ENCODE assay signal across 13 cellular contexts in the genomic region with DNA sequence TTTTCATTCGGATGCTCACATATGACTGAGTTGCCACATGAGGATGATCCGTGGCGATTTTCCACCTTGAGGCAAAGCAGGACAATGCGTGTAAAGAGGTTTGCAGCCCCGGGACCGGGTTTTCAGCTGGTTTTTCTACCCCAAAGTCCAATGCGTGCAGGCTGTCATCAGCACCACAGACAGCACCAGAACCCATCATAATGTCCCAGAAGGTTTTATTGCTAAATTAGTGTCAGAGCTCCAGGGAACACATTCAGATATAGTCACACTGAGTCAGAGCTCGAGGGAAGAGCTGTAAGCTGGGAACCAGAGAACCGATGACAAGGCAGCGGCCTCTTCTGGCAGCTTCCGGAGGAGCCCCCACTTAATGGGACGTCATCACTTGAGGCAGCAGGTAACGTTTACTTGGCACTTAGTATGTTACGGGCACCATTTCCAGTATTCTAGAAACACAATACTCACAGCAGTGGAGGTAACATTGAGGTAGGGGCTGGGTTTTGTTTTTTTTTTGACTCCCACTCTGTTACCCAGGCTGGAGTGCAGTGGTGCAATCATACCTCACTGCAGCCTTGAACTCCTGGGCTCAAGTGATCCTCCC. TPM values are rescaled to one million over a fixed set of nuclear protein-coding genes. Genes with fewer than 3 reads are reported as not detected.
DNase-seq lines count a peak whose midpoint lies in the region; ATAC-seq, FAIRE-seq and TF ChIP-seq lines count a peak whose summit lies in the region.
"Had no signal": no experiment of that assay in that cellular context is flagged by ENCODE, and none has a peak within 500 bp of the region (broad histone marks: within the 10 kb centered on the region; RNA-seq: fewer than 3 reads in every experiment).

No MANE protein-coding gene starts in this region.

- no peaks in the 10 kb centered on the region for H3K9me3 ChIP-seq in A549

- TF ChIP-seq POLR2A in A549 (IDR thresholded peaks at IDR 0.05; ENCODE audit: low read length): no peak
- no peak for TF ChIP-seq POLR2A in H54 (IDR thresholded peaks at IDR 0.05; ENCODE audit: low read depth, low read length)

- no peak for TF ChIP-seq EP300 in A549 (IDR thresholded peaks at IDR 0.05)

- H3K4me2 ChIP-seq in A549: peak overlapping the region; percentile 2; the same call in 1 of the 3 replicates

- no peak for TF ChIP-seq CTCF in A549 (IDR thresholded peaks at IDR 0.05)

- ATAC-seq in A549: peak; percentile 48 to 62; a peak in 5 of 6 replicates
- ATAC-seq: activated CD4-positive, alpha-beta T cell treated with anti-CD3 and anti-CD28 coated beads for 36 hours; naive thymus-derived CD8-positive, alpha-beta T cell had no signal

- no peak overlapping the region for H3K27ac ChIP-seq in A549

- DNase-seq in A549 (ENCODE audit: low read depth in 1 of 2, low spot score in 1 of 2) (no peak), H54 (ENCODE audit: insufficient read length, low spot score) (peak; percentile 63), RCC 7860 (ENCODE audit: low spot score) (peak; percentile 72), hepatic stellate cell (ENCODE audit: low spot score) (peak; percentile 37), LoVo (ENCODE audit: low spot score) (no peak), middle frontal gyrus (ENCODE audit: extremely low spot score, low spot score) (no peak), GDM1 (lab: John Stamatoyannopoulos, UW) (no peak)
- DNase-seq in activated CD4-positive, alpha-beta T cell treated with anti-CD3 and anti-CD28 coated beads, Interleukin-2, amount 50 U/mL, for 4 hours: no peak
- DNase-seq: activated CD4-positive, alpha-beta T cell treated with anti-CD3 and anti-CD28 coated beads for 36 hours; activated effector memory CD4-positive, alpha-beta T cell treated with Interleukin-2 at 50 U/mL for 16 hours; GF-D8; naive thymus-derived CD8-positive, alpha-beta T cell; NCI-H1092 had no signal

- WGBS in A549 (ENCODE audit: missing lambda C conversion rate): 17% methylated on average over 14 of the region's 14 CpGs

- FAIRE-seq in A549 (lab: Jason Lieb, UNC) (no peak), H54 (lab: Jason Lieb, UNC) (no peak), RCC 7860 (lab: Jason Lieb, UNC) (no peak)

- POLR2A ChIA-PET in A549 (lab: Yijun Ruan, JAX): interaction anchor here (0.6 to 1.2 kb wide), 2 partner anchors 8 to 427 kb away, joined by 4 to 5 read pairs; a partner anchor contains a TSS

- CTCF ChIA-PET in A549 (lab: Yijun Ruan, JAX): interaction anchor here (0.8 to 1.3 kb wide), 4 partner anchors 15 to 22 kb away, joined by 3 to 7 read pairs (median 4); no protein-coding TSS in a partner anchor

- TF ChIP-seq RAD21 in A549 (conservative IDR thresholded peaks at IDR 0.05 in 1 of 2, IDR thresholded peaks at IDR 0.05 in 1 of 2): no peak

- H3K4me1 ChIP-seq in A549: peaks cover 3% of the 10 kb centered on the region; the same call in 1 of the 3 replicates

- no peak overlapping the region for H3K4me3 ChIP-seq in A549

TF ChIP-seq in A549, 52 proteins besides CTCF, POLR2A, EP300 and RAD21:
- no peak for TF ChIP-seq RFX5 (IDR thresholded peaks at IDR 0.05)
- TF ChIP-seq, protein P1, sequence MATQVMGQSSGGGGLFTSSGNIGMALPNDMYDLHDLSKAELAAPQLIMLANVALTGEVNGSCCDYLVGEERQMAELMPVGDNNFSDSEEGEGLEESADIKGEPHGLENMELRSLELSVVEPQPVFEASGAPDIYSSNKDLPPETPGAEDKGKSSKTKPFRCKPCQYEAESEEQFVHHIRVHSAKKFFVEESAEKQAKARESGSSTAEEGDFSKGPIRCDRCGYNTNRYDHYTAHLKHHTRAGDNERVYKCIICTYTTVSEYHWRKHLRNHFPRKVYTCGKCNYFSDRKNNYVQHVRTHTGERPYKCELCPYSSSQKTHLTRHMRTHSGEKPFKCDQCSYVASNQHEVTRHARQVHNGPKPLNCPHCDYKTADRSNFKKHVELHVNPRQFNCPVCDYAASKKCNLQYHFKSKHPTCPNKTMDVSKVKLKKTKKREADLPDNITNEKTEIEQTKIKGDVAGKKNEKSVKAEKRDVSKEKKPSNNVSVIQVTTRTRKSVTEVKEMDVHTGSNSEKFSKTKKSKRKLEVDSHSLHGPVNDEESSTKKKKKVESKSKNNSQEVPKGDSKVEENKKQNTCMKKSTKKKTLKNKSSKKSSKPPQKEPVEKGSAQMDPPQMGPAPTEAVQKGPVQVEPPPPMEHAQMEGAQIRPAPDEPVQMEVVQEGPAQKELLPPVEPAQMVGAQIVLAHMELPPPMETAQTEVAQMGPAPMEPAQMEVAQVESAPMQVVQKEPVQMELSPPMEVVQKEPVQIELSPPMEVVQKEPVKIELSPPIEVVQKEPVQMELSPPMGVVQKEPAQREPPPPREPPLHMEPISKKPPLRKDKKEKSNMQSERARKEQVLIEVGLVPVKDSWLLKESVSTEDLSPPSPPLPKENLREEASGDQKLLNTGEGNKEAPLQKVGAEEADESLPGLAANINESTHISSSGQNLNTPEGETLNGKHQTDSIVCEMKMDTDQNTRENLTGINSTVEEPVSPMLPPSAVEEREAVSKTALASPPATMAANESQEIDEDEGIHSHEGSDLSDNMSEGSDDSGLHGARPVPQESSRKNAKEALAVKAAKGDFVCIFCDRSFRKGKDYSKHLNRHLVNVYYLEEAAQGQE (IDR thresholded peaks at IDR 0.05): peak; percentile 59; the same call in 1 of the 2 replicates
TF ChIP-seq in A549: peak in this region for 1.

RNA-seq across cellular contexts. Expression of a gene that starts 8.9 kb away (rescaled TPM):
- polyA plus RNA-seq in A549 (2011; rRNA removed) (6.5 and 6.7 TPM in 2 replicates), A549 (2017; fragmentation: RNase III; extraction: RNeasy Plus Mini Kit Qiagen cat#74134 plus additional on column Dnase treatment) (12.6 to 17.3 TPM (median 16.5 TPM) in 3 replicates)
- polyA plus RNA-seq in A549 (2012; cell fraction: cytosol; rRNA removed): 14.6 and 17.8 TPM in 2 replicates
- polyA plus RNA-seq in A549 (2012; cell fraction: nucleus; rRNA removed): 44.4 and 60.0 TPM in 2 replicates
- polyA minus RNA-seq in A549 (2011; rRNA and poly(A)+ RNA removed): 6.8 and 8.2 TPM in 2 replicates

RNA-seq across cellular contexts. Expression of a gene that starts 23.1 kb away (rescaled TPM):
- polyA plus RNA-seq in A549 (2011; rRNA removed) (not detected in 2 replicates), A549 (2017; fragmentation: RNase III; extraction: RNeasy Plus Mini Kit Qiagen cat#74134 plus additional on column Dnase treatment) (not detected in 3 replicates)
- polyA plus RNA-seq in A549 (2012; cell fraction: cytosol; rRNA removed): not detected in 2 replicates
- not detected in 2 replicates for polyA plus RNA-seq in A549 (2012; cell fraction: nucleus; rRNA removed)
- not detected in 2 replicates for polyA minus RNA-seq in A549 (2011; rRNA and poly(A)+ RNA removed)
- polyA plus RNA-seq: naive thymus-derived CD8-positive, alpha-beta T cell had no signal

RNA-seq across cellular contexts. Expression of a gene that starts 29.0 kb away (rescaled TPM):
- polyA plus RNA-seq in A549 (2011; rRNA removed) (30.9 and 35.5 TPM in 2 replicates), A549 (2017; fragmentation: RNase III; extraction: RNeasy Plus Mini Kit Qiagen cat#74134 plus additional on column Dnase treatment) (29.6 to 33.4 TPM (median 31.7 TPM) in 3 replicates)
- 31.7 and 37.9 TPM in 2 replicates for polyA plus RNA-seq in A549 (2012; cell fraction: cytosol; rRNA removed)
- 58.0 and 61.6 TPM in 2 replicates for polyA plus RNA-seq in A549 (2012; cell fraction: nucleus; rRNA removed)
- polyA minus RNA-seq in A549 (2011; rRNA and poly(A)+ RNA removed): 46.8 and 55.7 TPM in 2 replicates

RNA-seq across cellular contexts. Expression of a gene that starts 54.9 kb away (rescaled TPM):
- polyA plus RNA-seq in A549 (2011; rRNA removed): 14.8 and 15.5 TPM in 2 replicates
- 26.3 and 35.9 TPM in 2 replicates for polyA plus RNA-seq in A549 (2012; cell fraction: cytosol; rRNA removed)
- polyA plus RNA-seq in A549 (2012; cell fraction: nucleus; rRNA removed): 35.2 and 51.4 TPM in 2 replicates
- 22.1 to 24.9 TPM (median 22.6 TPM) in 3 replicates for polyA plus RNA-seq in A549 (2017; fragmentation: RNase III; extraction: RNeasy Plus Mini Kit Qiagen cat#74134 plus additional on column Dnase treatment)
- polyA minus RNA-seq in A549 (2011; rRNA and poly(A)+ RNA removed): 16.2 and 19.1 TPM in 2 replicates

Comparison
In these comparisons a context has a peak if more than half of its experiments do, and no peak if none do; other contexts are left out.
1. DNase-seq: peak in H54 (single experiment), RCC 7860 (single experiment) and hepatic stellate cell (single experiment); none in A549 (0 of 2), activated CD4-positive, alpha-beta T cell treated with anti-CD3 and anti-CD28 coated beads, Interleukin-2, amount 50 U/mL, for 4 hours (0 of 2), LoVo (single experiment), middle frontal gyrus (single experiment) and GDM1 (single experiment).